ENCODE assay signal across 1 cellular context in genomic region chr2:74458957-74459290, GRCh38.
TF ChIP-seq lines count a peak whose summit lies in the region.

No MANE protein-coding gene starts in this region.

TF ChIP-seq in WTC11, 78 proteins besides CTCF, POLR2A, EP300 and RAD21 (continued from another document):
- TF ChIP-seq ATF6 (CRISPR knock-in tag; IDR thresholded peaks at IDR 0.05) (no peak), ZNF219 (CRISPR knock-in tag; IDR thresholded peaks at IDR 0.05; ENCODE audit: borderline replicate concordance) (no peak), IRF2 (CRISPR knock-in tag; IDR thresholded peaks at IDR 0.05; ENCODE audit: borderline replicate concordance, low read depth) (no peak), AR (CRISPR knock-in tag; IDR thresholded peaks at IDR 0.05) (no peak), ATF1 (CRISPR knock-in tag; IDR thresholded peaks at IDR 0.05) (no peak)
